24 cellular contexts compared by ENCODE assay signal in genomic region chr9:35380619-35381018, GRCh38.
"Had no signal": no experiment of that assay in that cellular context is flagged by ENCODE, and none has a peak within 500 bp of the region (broad histone marks: within the 10 kb centered on the region; RNA-seq: fewer than 3 reads in every experiment).

No MANE protein-coding gene starts in this region.

- H3K27ac ChIP-seq: HL-60, KMS-11, SJSA1, SK-N-MC had no signal

- H3K36me3 ChIP-seq: SJSA1 had no signal

- H3K36me3 Mint-ChIP-seq: IgD-negative memory B cell had no signal

- H3K4me1 Mint-ChIP-seq: IgD-negative memory B cell had no signal

- H3K9me3 Mint-ChIP-seq: IgD-negative memory B cell had no signal

- H3K4me1 ChIP-seq: SJSA1 had no signal

- ATAC-seq: K562 had no signal

- H3K27me3 ChIP-seq: SJSA1 had no signal

- DNase-seq: Kasumi-1, MM.1S, MV-4-11, NCI-H1048, NCI-H1105, NCI-H1417, NCI-H146, NCI-H1694 treated with DMSO at 0.1 percent for 48 hours, NCI-H1930, NCI-H2081, NCI-H2107, NCI-H2227 treated with DMSO at 0.1 percent for 48 hours, NCI-H524, NCI-H526 treated with DMSO at 0.1 percent for 48 hours, NCI-H748 treated with DMSO at 0.1 percent for 48 hours, Right ventricle myocardium superior, RPMI8226, SIG-M5 had no signal

- H3K4me2 ChIP-seq: KMS-11 had no signal

- H3K9me3 ChIP-seq: SJSA1 had no signal

- H3K4me3 Mint-ChIP-seq: IgD-negative memory B cell had no signal

- H3K27me3 Mint-ChIP-seq: IgD-negative memory B cell had no signal

- H3K4me3 ChIP-seq: K562, SJSA1, SK-N-MC had no signal

- H3K9ac ChIP-seq: KMS-11 had no signal
